Comparison of ENCODE assay signal across 1 cellular context in genomic region chr20:24633026-24633425, GRCh38.
TF ChIP-seq lines count a peak whose summit lies in the region.

No MANE protein-coding gene starts in this region.

TF ChIP-seq in H1, 55 proteins besides CTCF, POLR2A, EP300 and RAD21:
- no peak for TF ChIP-seq CBX8 (IDR thresholded peaks at IDR 0.05; ENCODE audit: borderline replicate concordance, low read depth, low read length)
- TF ChIP-seq RFX5 (IDR thresholded peaks at IDR 0.05; ENCODE audit: borderline replicate concordance, low read depth, low read length) = no peak
- TF ChIP-seq MAX (IDR thresholded peaks at IDR 0.05) = no peak
- no peak for TF ChIP-seq NANOG (IDR thresholded peaks at IDR 0.05; ENCODE audit: insufficient read depth, low read depth, low read length, poor library complexity, severe bottlenecking)
- TF ChIP-seq SP1 (IDR thresholded peaks at IDR 0.05; ENCODE audit: low read depth, low read length) = no peak
- no peak for TF ChIP-seq BACH1 (IDR thresholded peaks at IDR 0.05; ENCODE audit: low read length)
- TF ChIP-seq KDM4A (IDR thresholded peaks at IDR 0.05; ENCODE audit: low read depth, low read length, severe bottlenecking) = no peak
- TF ChIP-seq SUZ12 (IDR thresholded peaks at IDR 0.05; ENCODE audit: low read length) = no peak
- no peak for TF ChIP-seq RNF2 (IDR thresholded peaks at IDR 0.05; ENCODE audit: borderline replicate concordance, low read depth, low read length, missing control alignments, poor library complexity, severe bottlenecking)
- no peak for TF ChIP-seq PHF8 (conservative IDR thresholded peaks at IDR 0.05; ENCODE audit: low read depth, low read length)
- TF ChIP-seq TBP (IDR thresholded peaks at IDR 0.05; ENCODE audit: low read depth, low read length) = no peak
- no peak for TF ChIP-seq EZH2 (IDR thresholded peaks at IDR 0.05; ENCODE audit: low read depth, low read length, severe bottlenecking)
- no peak for TF ChIP-seq SP2 (IDR thresholded peaks at IDR 0.05; ENCODE audit: low read length)
- TF ChIP-seq POU5F1 (IDR thresholded peaks at IDR 0.05; ENCODE audit: low read depth, low read length) = no peak
